8 cellular contexts compared by ENCODE assay signal in genomic region chr10:128210215-128211063, GRCh38.
DNase-seq lines count a peak whose midpoint lies in the region; ATAC-seq and TF ChIP-seq lines count a peak whose summit lies in the region.

No MANE protein-coding gene starts in this region.

- no peak overlapping the region for H3K9ac ChIP-seq in iPS-20b (ENCODE audit: low read depth, low read length)

- H3K27ac ChIP-seq in body of pancreas = peak overlapping the region in 2 of 4 donors; percentile 41 to 46
- no peak overlapping the region for H3K27ac ChIP-seq in iPS-20b (ENCODE audit: low read length)
- peak overlapping the region; percentile 79 to 95 (median 89) for H3K27ac ChIP-seq in spleen

- intact Hi-C loops in body of pancreas (cut with DNase I) (no loop called here), spleen (cut with DNase I; ENCODE audit: low total_unique reads) (no loop called here)

- WGBS in body of pancreas, 2 donors = 2 to 5% methylated on average over 9 to 64 of the region's 91 CpGs
- WGBS in spleen, 5 donors = 0 to 2% (median 1%) methylated on average over 20 to 91 of the region's 91 CpGs

- H3K9me3 ChIP-seq in body of pancreas = no peaks in the 10 kb centered on the region
- no peaks in the 10 kb centered on the region for H3K9me3 ChIP-seq in iPS-20b (ENCODE audit: insufficient read depth, low read depth, low read length)
- H3K9me3 ChIP-seq in spleen = no peaks in the 10 kb centered on the region

- peaks cover 10% of the 10 kb centered on the region for H3K4me1 ChIP-seq in body of pancreas
- no peaks in the 10 kb centered on the region; the same call in 1 of the 2 replicates for H3K4me1 ChIP-seq in iPS-20b (ENCODE audit: insufficient read depth, low read length)
- H3K4me1 ChIP-seq in spleen = peaks cover 0 to 34% (median 24%) of the 10 kb centered on the region in 6 donors

- TF ChIP-seq POLR2A in body of pancreas (IDR thresholded peaks at IDR 0.05) (peak in 2 of 3 donors; percentile 31 to 43), spleen (IDR thresholded peaks at IDR 0.05) (no peak)

- peak overlapping the region; percentile 27 for H3K4me3 ChIP-seq in GM12875 (ENCODE audit: low read depth, low read length)
- peak overlapping the region in 1 of 2 donors; percentile 20 for H3K4me3 ChIP-seq in body of pancreas
- H3K4me3 ChIP-seq in iPS-20b (ENCODE audit: low read length) = peak overlapping the region; percentile 64; the same call in 1 of the 2 replicates
- H3K4me3 ChIP-seq in spleen = peak overlapping the region; percentile 64 to 86 (median 69)

- ATAC-seq in HG03064 (IDR thresholded peaks at IDR 0.05; ENCODE audit: low read depth, unreplicated experiment) (peak; percentile 65), body of pancreas (peak; percentile 74)

- H3K27me3 ChIP-seq in body of pancreas (no peaks in the 10 kb centered on the region), iPS-20b (ENCODE audit: insufficient read depth, low read length) (peaks cover 35% of the 10 kb centered on the region), spleen (replicated peaks in 1 of 7) (peaks cover 0 to 13% (median 0%) of the 10 kb centered on the region in 7 donors)

- H3K36me3 ChIP-seq in body of pancreas (replicated peaks in 1 of 2; ENCODE audit: insufficient read depth in 1 of 2, low read depth in 2 of 2) (no peaks in the 10 kb centered on the region), iPS-20b (ENCODE audit: insufficient read depth, low read depth, low read length) (no peaks in the 10 kb centered on the region), spleen (no peaks in the 10 kb centered on the region)

- TF ChIP-seq CTCF in GM12875 (IDR thresholded peaks at IDR 0.05; ENCODE audit: borderline replicate concordance, insufficient read depth, low read depth, low read length) (peak; percentile 79), body of pancreas (IDR thresholded peaks at IDR 0.05) (peak; percentile 43 to 86 (median 61)), spleen (IDR thresholded peaks at IDR 0.05 in 8 of 11, conservative IDR thresholded peaks at IDR 0.05 in 3 of 11) (peak; percentile 53 to 93 (median 83))

- DNase-seq in T-helper 9 cell (peak; percentile 70), body of pancreas (peak; percentile 54 to 69 (median 66)), spleen (peak; percentile 96), NCI-H446 (lab: John Stamatoyannopoulos, UW) (no peak)
- no peak for DNase-seq in NK-92 treated with Interleukin-12 subunit alpha and Interleukin-12 subunit beta, amount 100 ng/mL, for 24 hours (lab: John Stamatoyannopoulos, UW)

Comparison
In these comparisons a context has a peak if more than half of its experiments do, and no peak if none do; other contexts are left out.
1. DNase-seq: peak in T-helper 9 cell (single experiment), body of pancreas (4 of 4) and spleen (single experiment); none in NCI-H446 (0 of 2) and NK-92 treated with Interleukin-12 subunit alpha and Interleukin-12 subunit beta, amount 100 ng/mL, for 24 hours (single experiment).
2. POLR2A ChIP-seq: peak in body of pancreas (2 of 3); none in spleen (0 of 3).
3. Peak in every context shown above with its lines, with median percentiles within 50 percentile points of each other: CTCF ChIP-seq.